ENCODE assay signal across 14 cellular contexts in genomic region chr6:491233-491632, GRCh38.
DNase-seq lines count a peak whose midpoint lies in the region; ATAC-seq and TF ChIP-seq lines count a peak whose summit lies in the region.
"Had no signal": no experiment of that assay in that cellular context is flagged by ENCODE, and none has a peak within 500 bp of the region (broad histone marks: within the 10 kb centered on the region; RNA-seq: fewer than 3 reads in every experiment).

No MANE protein-coding gene starts in this region.

- no peaks in the 10 kb centered on the region for H3K9me3 Mint-ChIP-seq in activated B cell treated with CpG ODN at 0.5 μM for 24 hours
- peaks cover 13% of the 10 kb centered on the region for H3K9me3 Mint-ChIP-seq in activated naive CD8-positive, alpha-beta T cell treated with anti-CD3 and anti-CD28 coated beads for 36 hours
- H3K9me3 Mint-ChIP-seq in stimulated activated effector memory CD8-positive, alpha-beta T cell treated with anti-CD3 and anti-CD28 coated beads, Interleukin-12 subunit alpha, Interleukin-12 subunit beta, amount 100 ng/mL, for 72 hours, result no peaks in the 10 kb centered on the region

- no peak for ATAC-seq in activated B cell treated with CpG ODN at 0.5 μM for 24 hours (ENCODE audit: low read depth)
- ATAC-seq in stimulated activated effector memory CD8-positive, alpha-beta T cell treated with anti-CD3 and anti-CD28 coated beads, Interleukin-12 subunit alpha, Interleukin-12 subunit beta, amount 100 ng/mL, for 72 hours, result peak; percentile 77
- ATAC-seq: A549, left lobe of liver, sciatic nerve had no signal

- no peak overlapping the region for H3K4me3 Mint-ChIP-seq in activated B cell treated with CpG ODN at 0.5 μM for 24 hours
- H3K4me3 Mint-ChIP-seq in activated naive CD8-positive, alpha-beta T cell treated with anti-CD3 and anti-CD28 coated beads for 36 hours, result peak overlapping the region; percentile 61
- peak overlapping the region; percentile 59 for H3K4me3 Mint-ChIP-seq in stimulated activated effector memory CD8-positive, alpha-beta T cell treated with anti-CD3 and anti-CD28 coated beads, Interleukin-12 subunit alpha, Interleukin-12 subunit beta, amount 100 ng/mL, for 72 hours

- POLR2A ChIA-PET in activated B cell treated with CpG ODN at 0.5 μM for 24 hours (lab: Charles Lee), result interaction anchor here (1.3 to 9.0 kb wide), 4 partner anchors 8 to 264 kb away, joined by 9 to 80 read pairs (median 18); partner anchors contain the start of gene IRF4

- CTCF ChIA-PET in activated B cell treated with CpG ODN at 0.5 μM for 24 hours (lab: Charles Lee), result interaction anchor here (1.3 kb wide), 1 partner anchor 99 kb away, joined by 3 read pairs; no protein-coding TSS in a partner anchor

- TF ChIP-seq CTCF in activated B cell treated with CpG ODN at 0.5 μM for 24 hours (IDR thresholded peaks at IDR 0.05), result no peak
- TF ChIP-seq CTCF in lower leg skin (IDR thresholded peaks at IDR 0.05), result no peak

- no peaks in the 10 kb centered on the region for H3K27me3 Mint-ChIP-seq in activated B cell treated with CpG ODN at 0.5 μM for 24 hours
- no peaks in the 10 kb centered on the region for H3K27me3 Mint-ChIP-seq in activated naive CD8-positive, alpha-beta T cell treated with anti-CD3 and anti-CD28 coated beads for 36 hours

- peaks cover 56% of the 10 kb centered on the region for H3K4me1 Mint-ChIP-seq in activated B cell treated with CpG ODN at 0.5 μM for 24 hours
- H3K4me1 Mint-ChIP-seq in activated naive CD8-positive, alpha-beta T cell treated with anti-CD3 and anti-CD28 coated beads for 36 hours, result peaks cover 91% of the 10 kb centered on the region
- peaks cover 91% of the 10 kb centered on the region for H3K4me1 Mint-ChIP-seq in stimulated activated effector memory CD8-positive, alpha-beta T cell treated with anti-CD3 and anti-CD28 coated beads, Interleukin-12 subunit alpha, Interleukin-12 subunit beta, amount 100 ng/mL, for 72 hours

- H3K27ac Mint-ChIP-seq in activated B cell treated with CpG ODN at 0.5 μM for 24 hours, result peak overlapping the region; percentile 92
- H3K27ac Mint-ChIP-seq in activated naive CD8-positive, alpha-beta T cell treated with anti-CD3 and anti-CD28 coated beads for 36 hours, result peak overlapping the region; percentile 94
- H3K27ac Mint-ChIP-seq in stimulated activated effector memory CD8-positive, alpha-beta T cell treated with anti-CD3 and anti-CD28 coated beads, Interleukin-12 subunit alpha, Interleukin-12 subunit beta, amount 100 ng/mL, for 72 hours, result peak overlapping the region; percentile 93

- H3K4me3 ChIP-seq in lower leg skin (ENCODE audit: low read depth, poor library complexity, severe bottlenecking), result no peak overlapping the region
- H3K4me3 ChIP-seq: A549, thoracic aorta had no signal

- DNase-seq in activated CD8-positive, alpha-beta memory T cell treated with anti-CD3 and anti-CD28 coated beads, Interleukin-2, amount 50 U/mL, for 4 hours, result peak; percentile 41
- DNase-seq in activated CD8-positive, alpha-beta memory T cell treated with anti-CD3 and anti-CD28 coated beads for 24 hours, result no peak
- no peak for DNase-seq in activated B cell treated with CpG ODN at 0.5 μM for 24 hours
- DNase-seq in activated naive CD8-positive, alpha-beta T cell treated with anti-CD3 and anti-CD28 coated beads for 36 hours, result peak; percentile 72
- DNase-seq in stimulated activated effector memory CD8-positive, alpha-beta T cell treated with anti-CD3 and anti-CD28 coated beads, Interleukin-12 subunit alpha, Interleukin-12 subunit beta, amount 100 ng/mL, for 72 hours (ENCODE audit: low spot score in 2 of 2), result peak in 1 of 2 donors; percentile 67
- DNase-seq in lower leg skin (ENCODE audit: low spot score in 2 of 2), result no peak
- no peak for DNase-seq in islet precursor cell
- no peak for DNase-seq in head of caudate nucleus
- DNase-seq: NCI-H2081 treated with DMSO at 0.1 percent for 48 hours, Right ventricle myocardium superior had no signal

- TF ChIP-seq POLR2A in lower leg skin (IDR thresholded peaks at IDR 0.05), result no peak

- 79 to 85% methylated on average over 6 of the region's 6 CpGs for WGBS in lower leg skin, 2 donors

- intact Hi-C loops in activated B cell treated with CpG ODN at 0.5 μM for 24 hours (cut with micrococcal nuclease), result no loop called here
- intact Hi-C loops in lower leg skin (cut with DNase I; ENCODE audit: low total_unique reads), result no loop called here
- intact Hi-C loops in head of caudate nucleus (cut with DNase I), result no loop called here

- H3K36me3 Mint-ChIP-seq in activated B cell treated with CpG ODN at 0.5 μM for 24 hours (ENCODE audit: low read depth), result peaks cover 39% of the 10 kb centered on the region
- H3K36me3 Mint-ChIP-seq in activated naive CD8-positive, alpha-beta T cell treated with anti-CD3 and anti-CD28 coated beads for 36 hours, result peaks cover 77% of the 10 kb centered on the region
- H3K36me3 Mint-ChIP-seq in stimulated activated effector memory CD8-positive, alpha-beta T cell treated with anti-CD3 and anti-CD28 coated beads, Interleukin-12 subunit alpha, Interleukin-12 subunit beta, amount 100 ng/mL, for 72 hours, result peaks cover 74% of the 10 kb centered on the region

Comparison
In these comparisons a context has a peak if more than half of its experiments do, and no peak if none do; other contexts are left out.
1. DNase-seq: peak in activated CD8-positive, alpha-beta memory T cell treated with anti-CD3 and anti-CD28 coated beads, Interleukin-2, amount 50 U/mL, for 4 hours (single experiment) and activated naive CD8-positive, alpha-beta T cell treated with anti-CD3 and anti-CD28 coated beads for 36 hours (single experiment); none in activated CD8-positive, alpha-beta memory T cell treated with anti-CD3 and anti-CD28 coated beads for 24 hours (single experiment), activated B cell treated with CpG ODN at 0.5 μM for 24 hours (single experiment), lower leg skin (0 of 2), islet precursor cell (single experiment) and head of caudate nucleus (0 of 42).
2. Peak in every context shown above with its lines, with median percentiles within 50 percentile points of each other: H3K27ac Mint-ChIP-seq.